In the genomic region with DNA sequence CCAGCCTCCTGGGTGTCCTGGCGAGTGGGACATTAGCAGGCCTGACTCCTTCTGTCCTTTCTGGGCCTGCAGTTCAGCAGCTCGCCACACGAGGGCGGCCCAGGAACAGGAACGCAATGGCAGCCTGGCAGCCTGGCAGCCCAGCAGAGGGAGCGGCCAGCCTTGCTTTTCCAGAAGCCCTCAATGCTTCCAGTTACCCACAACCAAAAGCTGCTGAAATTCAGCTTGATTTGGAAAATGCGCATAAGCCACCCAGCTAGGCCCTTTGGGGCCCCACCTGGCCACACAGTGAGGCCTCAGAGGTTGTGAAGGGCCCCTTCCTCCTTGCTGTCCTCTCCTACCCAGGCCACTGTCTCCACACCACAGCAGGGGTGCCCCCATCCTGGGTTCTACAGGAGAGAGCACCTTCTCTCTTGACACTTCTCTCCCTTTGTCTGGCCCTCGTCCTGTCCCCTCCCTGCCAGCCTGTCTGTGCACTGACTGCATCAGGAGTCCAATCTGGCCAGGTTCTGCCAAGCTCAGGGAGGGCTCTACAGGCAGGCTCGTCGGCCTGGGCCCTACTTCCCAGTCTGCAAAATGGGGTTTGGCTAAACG, we compare ENCODE assay signal across 8 cellular contexts.
DNase-seq lines count a peak whose midpoint lies in the region; ATAC-seq, FAIRE-seq and TF ChIP-seq lines count a peak whose summit lies in the region.

No MANE protein-coding gene starts in this region.

- no peak overlapping the region for H3K14ac ChIP-seq in neuronal stem cell (ENCODE audit: low read length)

- peak overlapping the region; percentile 29; the same call in 1 of the 2 replicates for H3K27ac ChIP-seq in RWPE1
- H3K27ac ChIP-seq in neuronal stem cell (replicated peaks; ENCODE audit: low read length) = peak overlapping the region; percentile 14

- peak overlapping the region; percentile 53 for H2BK15ac ChIP-seq in neuronal stem cell (ENCODE audit: low read length)

- H2AK5ac ChIP-seq in neuronal stem cell (ENCODE audit: low read depth, low read length) = peak overlapping the region; percentile 94

- no peak overlapping the region for H4K91ac ChIP-seq in neuronal stem cell (ENCODE audit: low read depth, low read length, poor library complexity)

- POLR2A ChIA-PET in RWPE1 (lab: Yijun Ruan, JAX; ENCODE audit: low non-redundant PET) = no interaction called here

- DNase-seq in KG1 (lab: John Stamatoyannopoulos, UW) (peak; percentile 22), RWPE1 (ENCODE audit: low spot score) (peak; percentile 74), fibroblast of villous mesenchyme (ENCODE audit: low read depth) (peak; percentile 77), neuronal stem cell (ENCODE audit: low spot score) (peak; percentile 87), stromal cell of bone marrow (ENCODE audit: low read depth) (peak; percentile 62)
- DNase-seq in activated effector memory CD4-positive, alpha-beta T cell treated with Interleukin-2 at 50 U/mL for 16 hours = peak; percentile 76

- H3K4me2 ChIP-seq in neuronal stem cell (ENCODE audit: insufficient read depth, low read length, poor library complexity, severe bottlenecking) = no peak overlapping the region

- CTCF ChIA-PET in RWPE1 (lab: Yijun Ruan, JAX) = interaction anchor here (0.5 to 9.5 kb wide), 38 partner anchors 9 to 1782 kb away, joined by 3 to 289 read pairs (median 3); no protein-coding TSS in a partner anchor

- no peak overlapping the region for H3K23ac ChIP-seq in neuronal stem cell (ENCODE audit: low read depth, low read length, poor library complexity)

- H4K8ac ChIP-seq in neuronal stem cell (ENCODE audit: low read depth, low read length) = no peak overlapping the region

- peak; percentile 97 for TF ChIP-seq CTCF in RWPE1 (conservative IDR thresholded peaks at IDR 0.05; ENCODE audit: low read depth)
- peak; percentile 100 for TF ChIP-seq CTCF in fibroblast of villous mesenchyme (IDR thresholded peaks at IDR 0.05; ENCODE audit: insufficient read depth, low read depth, low read length)

- ATAC-seq in HG02973 (IDR thresholded peaks at IDR 0.05; ENCODE audit: unreplicated experiment) = no peak

- WGBS in neuronal stem cell (ENCODE audit: extremely low coverage in 2 of 2, insufficient read length in 2 of 2, insufficient replicate concordance in 1 of 2), 2 donors = no CpG with 5 or more reads among the region's 11 CpGs

- H2BK120ac ChIP-seq in neuronal stem cell (ENCODE audit: low read depth, low read length) = no peak overlapping the region

- H3K4ac ChIP-seq in neuronal stem cell (ENCODE audit: low read length) = no peak overlapping the region

- no peak overlapping the region for H2BK12ac ChIP-seq in neuronal stem cell (ENCODE audit: low read length)

- H2BK5ac ChIP-seq in neuronal stem cell (ENCODE audit: low read length) = no peak overlapping the region

- peaks cover 0 to 4% (median 0%) of the 10 kb centered on the region in 3 experiments for H3K27me3 ChIP-seq in neuronal stem cell (ENCODE audit: control insufficient read depth in 3 of 3, insufficient read depth in 3 of 3, low read depth in 1 of 3, low read length in 3 of 3)

- H3K36me3 ChIP-seq in neuronal stem cell (replicated peaks in 1 of 2; ENCODE audit: control insufficient read depth in 2 of 2, insufficient read depth in 2 of 2, low read length in 2 of 2) = no peaks in the 10 kb centered on the region

- H2AFZ ChIP-seq in neuronal stem cell (ENCODE audit: low read length) = peak overlapping the region; percentile 82

- H3K9ac ChIP-seq in neuronal stem cell (ENCODE audit: low read depth, low read length, poor library complexity) = no peak overlapping the region

- peaks cover 29 to 39% of the 10 kb centered on the region in 2 donors for H3K4me1 ChIP-seq in neuronal stem cell (ENCODE audit: control insufficient read depth in 2 of 2, insufficient read depth in 1 of 2, low read depth in 1 of 2, low read length in 2 of 2)

- peak; percentile 59 for FAIRE-seq in G401.6 (lab: Jason Lieb, UNC)

- H3K4me3 ChIP-seq in fibroblast of villous mesenchyme (ENCODE audit: low read depth, low read length) = no peak overlapping the region
- peak overlapping the region in 1 of 2 donors; percentile 5 for H3K4me3 ChIP-seq in neuronal stem cell (ENCODE audit: low read length in 2 of 2)

- H3K79me1 ChIP-seq in neuronal stem cell (ENCODE audit: low read depth, low read length) = no peaks in the 10 kb centered on the region

- H3K9me3 ChIP-seq in neuronal stem cell (replicated peaks in 1 of 2; ENCODE audit: control insufficient read depth in 2 of 2, insufficient read depth in 1 of 2, low read depth in 1 of 2, low read length in 2 of 2) = no peaks in the 10 kb centered on the region

- H3K18ac ChIP-seq in neuronal stem cell (ENCODE audit: low read length) = peak overlapping the region; percentile 80

Comparison
In these comparisons a context has a peak if more than half of its experiments do, and no peak if none do; other contexts are left out.
1. DNase-seq: peak in every context shown above with its lines; median percentile 87 in neuronal stem cell; 77 in fibroblast of villous mesenchyme; 76 in activated effector memory CD4-positive, alpha-beta T cell treated with Interleukin-2 at 50 U/mL for 16 hours; 74 in RWPE1; 62 in stromal cell of bone marrow; 22 in KG1.